ENCODE assay signal across 5 cellular contexts in the genomic region with DNA sequence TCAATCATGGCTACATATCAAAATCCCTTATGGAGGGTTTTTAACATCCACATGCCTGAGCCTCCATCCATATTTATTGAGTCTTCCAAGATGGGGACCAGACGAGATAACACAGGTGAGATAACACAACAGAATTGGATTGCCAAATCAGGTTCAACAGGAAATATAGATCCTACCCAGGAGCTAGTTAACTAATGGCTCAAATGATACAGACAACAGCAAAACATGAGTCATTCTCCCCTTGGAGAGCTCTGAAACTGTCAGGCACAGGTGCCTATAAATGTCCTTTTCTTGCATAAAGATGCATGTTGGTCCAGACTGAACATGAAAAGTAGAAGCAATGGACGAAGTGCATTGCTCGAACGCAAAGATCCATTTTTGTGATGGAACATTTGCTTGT.
"Had no signal": no experiment of that assay in that cellular context is flagged by ENCODE, and none has a peak within 500 bp of the region (broad histone marks: within the 10 kb centered on the region; RNA-seq: fewer than 3 reads in every experiment).

No MANE protein-coding gene starts in this region.

- H3K27ac ChIP-seq: HL-60 had no signal

- H3K4me2 ChIP-seq: GM23338 had no signal

- ATAC-seq: GM23338, HepG2 had no signal

- H2AFZ ChIP-seq: GM23338 had no signal

- DNase-seq: H9, HCEC 1CT had no signal

- H3K4me3 ChIP-seq: GM23338 had no signal
